Comparison of ENCODE assay signal across 24 cellular contexts in the genomic region with DNA sequence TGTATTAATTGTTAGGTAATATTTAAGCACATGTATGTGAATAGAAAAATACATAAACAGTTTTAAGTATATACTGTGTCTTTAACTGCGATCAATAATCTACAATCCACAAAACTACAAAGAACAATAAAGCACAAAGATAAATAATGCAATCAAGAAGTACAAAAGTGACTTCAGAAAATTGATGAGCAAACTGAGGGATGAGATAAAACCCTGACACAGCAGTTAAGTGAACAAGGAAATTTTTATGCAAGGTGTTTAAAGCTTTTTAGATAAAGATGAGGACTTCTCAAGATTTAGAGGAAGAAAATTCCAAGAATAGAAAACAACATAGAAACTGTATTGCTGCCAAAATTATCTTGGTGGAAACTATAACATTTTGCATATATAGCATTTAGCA. TPM values are rescaled to one million over a fixed set of nuclear protein-coding genes. Genes with fewer than 3 reads are reported as not detected.
"Had no signal": no experiment of that assay in that cellular context is flagged by ENCODE, and none has a peak within 500 bp of the region (broad histone marks: within the 10 kb centered on the region; RNA-seq: fewer than 3 reads in every experiment).

No MANE protein-coding gene starts in this region.

- H3K4me1 Mint-ChIP-seq: IgD-negative memory B cell had no signal

- H3K27ac Mint-ChIP-seq: IgD-negative memory B cell had no signal

- H3K36me3 Mint-ChIP-seq: IgD-negative memory B cell had no signal

- DNase-seq: KBM-7, MV-4-11, NCI-H1048, NCI-H1105, NCI-H1436 treated with DMSO at 0.1 percent for 48 hours, NCI-H1694, NCI-H187 treated with DMSO at 0.1 percent for 48 hours, NCI-H2029 treated with DMSO at 0.1 percent for 48 hours, NCI-H2227 treated with DMSO at 0.1 percent for 48 hours, NCI-H524, NCI-H774, Peyer's patch, Right ventricle myocardium superior, RPMI8226, SIG-M5, T-helper 2 cell had no signal

- H3K27me3 Mint-ChIP-seq: IgD-negative memory B cell had no signal

- H3K4me3 ChIP-seq: Peyer's patch, SJSA1, SK-N-MC had no signal

- H3K4me3 Mint-ChIP-seq: IgD-negative memory B cell had no signal

- H3K27me3 ChIP-seq: Peyer's patch, SJSA1 had no signal

- H3K27ac ChIP-seq: Peyer's patch, SJSA1, SK-N-MC had no signal

- H3K4me1 ChIP-seq: Peyer's patch, SJSA1 had no signal

- H3K36me3 ChIP-seq: Peyer's patch, SJSA1 had no signal

- H3K9me3 ChIP-seq: Peyer's patch, SJSA1 had no signal

RNA-seq across cellular contexts. Expression of gene ANGPTL5, which starts 58.4 kb away (rescaled TPM):
- total RNA-seq: HT-29; LHCN-M2; MCF 10A; NCI-H460; Peyer's patch; SJSA1; T-helper 1 cell treated with Interleukin-12 subunit alpha and Interleukin-12 subunit beta and Interleukin-4 antibody, amounts not matched to agents 30 ng/mL and 1 ng/mL, for 36 hours had no signal
- polyA plus RNA-seq: IgD-negative memory B cell had no signal
